Comparison of ENCODE assay signal across 20 cellular contexts in the genomic region with DNA sequence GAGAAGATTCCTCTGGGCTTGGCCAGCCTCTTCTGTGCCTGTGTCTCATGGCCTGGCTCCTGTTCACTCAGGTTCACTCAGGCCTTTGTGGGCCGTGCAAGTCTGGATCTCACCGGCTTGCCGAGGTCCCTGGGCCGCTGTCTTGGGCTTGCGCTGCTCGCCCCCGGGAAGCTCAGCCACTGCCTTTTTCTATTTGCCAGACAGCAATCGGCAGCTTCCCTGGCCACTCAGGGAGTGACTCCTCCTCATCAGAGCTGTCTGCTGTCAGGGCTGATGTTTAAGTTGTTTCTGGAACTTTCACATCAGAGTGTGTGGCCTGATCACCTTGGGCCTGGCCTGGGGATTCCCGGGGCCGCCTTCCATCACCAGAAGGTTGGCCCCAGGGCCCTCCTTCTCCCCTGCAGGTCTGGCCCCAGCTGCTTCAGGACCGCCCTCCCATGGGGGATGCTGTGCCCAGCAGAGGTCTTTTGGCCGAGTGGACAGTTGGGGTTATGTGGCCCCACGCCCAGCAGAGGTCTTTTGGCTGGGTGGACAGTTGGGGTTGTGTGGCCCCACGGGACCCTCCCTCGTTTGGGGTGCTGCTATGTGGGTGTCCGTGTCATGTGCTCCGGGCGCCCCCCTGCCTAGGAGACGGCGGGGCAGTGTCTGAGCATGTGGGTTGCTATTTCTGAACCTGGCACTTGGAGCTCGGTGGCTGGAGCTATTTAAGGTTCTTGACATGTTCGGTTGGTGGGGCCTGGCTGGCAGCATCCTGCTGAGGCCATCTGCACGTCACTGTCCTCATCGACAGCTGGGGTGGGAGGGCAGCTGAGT. TPM values are rescaled to one million over a fixed set of nuclear protein-coding genes. Genes with fewer than 3 reads are reported as not detected.
DNase-seq lines count a peak whose midpoint lies in the region; ATAC-seq and TF ChIP-seq lines count a peak whose summit lies in the region.
"Had no signal": no experiment of that assay in that cellular context is flagged by ENCODE, and none has a peak within 500 bp of the region (broad histone marks: within the 10 kb centered on the region; RNA-seq: fewer than 3 reads in every experiment).

No MANE protein-coding gene starts in this region.

- POLR2A ChIA-PET in MCF 10A (lab: Yijun Ruan, JAX) = interaction anchor here (0.6 to 1.6 kb wide), 2 partner anchors 121 to 478 kb away, joined by 3 to 5 read pairs; no protein-coding TSS in a partner anchor

- no peak overlapping the region for H2AK5ac ChIP-seq in trophoblast cell (ENCODE audit: low read length)

- H3K79me1 ChIP-seq in trophoblast cell (ENCODE audit: low read length) = peaks cover 10% of the 10 kb centered on the region

- intact Hi-C loops in breast epithelium (cut with DNase I; ENCODE audit: low total_unique reads) = loop anchor here (10.0 kb wide), 1 partner anchor 122 kb away; a partner anchor contains a TSS
- intact Hi-C loops in MCF 10A (cut with micrococcal nuclease) = no loop called here
- intact Hi-C loops in Right ventricle myocardium superior (cut with DNase I) = no loop called here

- CTCF ChIA-PET in MCF 10A (lab: Yijun Ruan, JAX) = interaction anchor here (1.0 to 18.5 kb wide), 3 partner anchors 117 to 186 kb away, joined by 3 to 302 read pairs (median 133); no protein-coding TSS in a partner anchor

- H3K18ac ChIP-seq in trophoblast cell (ENCODE audit: low read length) = no peak overlapping the region

- H4K91ac ChIP-seq in trophoblast cell (ENCODE audit: low read depth, low read length) = peak overlapping the region; percentile 10

- peak; percentile 67 for ATAC-seq in Right ventricle myocardium superior (ENCODE audit: poor library complexity)
- ATAC-seq in esophagus mucosa = no peak
- ATAC-seq: activated T-cell treated with anti-CD3 and anti-CD28 coated beads, Interleukin-2, amount 50 U/mL, for 4 hours; body of pancreas had no signal

- WGBS in trophoblast cell (ENCODE audit: extremely low coverage, insufficient coverage, insufficient read length) = no CpG with 5 or more reads among the region's 24 CpGs

- no peak overlapping the region for H3K23ac ChIP-seq in trophoblast cell (ENCODE audit: low read length)

- no peak overlapping the region for H3K4me3 Mint-ChIP-seq in MCF 10A (ENCODE audit: unreplicated experiment)
- H3K4me3 Mint-ChIP-seq: activated naive CD4-positive, alpha-beta T cell treated with anti-CD3 and anti-CD28 coated beads, Interleukin-2, amount 50 U/mL, for 24 hours; activated T-cell treated with anti-CD3 and anti-CD28 coated beads, Interleukin-2, amount 50 U/mL, for 4 hours; CD14-positive monocyte; mesothelial cell of epicardium had no signal

- peaks cover 9% of the 10 kb centered on the region for H3K4me1 Mint-ChIP-seq in MCF 10A (ENCODE audit: insufficient read depth, unreplicated experiment)
- H3K4me1 Mint-ChIP-seq: CD14-positive monocyte, mesothelial cell of epicardium had no signal

- H4K12ac ChIP-seq in trophoblast cell (ENCODE audit: low read depth, low read length) = peak overlapping the region; percentile 20

- no peak overlapping the region for H3K4ac ChIP-seq in trophoblast cell (ENCODE audit: low read depth, low read length)

- H2AFZ ChIP-seq in trophoblast cell (ENCODE audit: insufficient read depth, low read length, poor library complexity) = no peak overlapping the region

- no peak overlapping the region for H4K8ac ChIP-seq in trophoblast cell (ENCODE audit: low read depth, low read length)

- TF ChIP-seq POLR2A in breast epithelium (IDR thresholded peaks at IDR 0.05) = no peak

- H3K4me2 ChIP-seq in trophoblast cell (ENCODE audit: low read length) = no peak overlapping the region

- H2BK120ac ChIP-seq in trophoblast cell (ENCODE audit: insufficient read depth, low read length, poor library complexity) = no peak overlapping the region

- no peaks in the 10 kb centered on the region for H3K27me3 ChIP-seq in breast epithelium
- no peaks in the 10 kb centered on the region for H3K27me3 ChIP-seq in trophoblast cell (ENCODE audit: insufficient read depth, low read length)
- H3K27me3 ChIP-seq: body of pancreas had no signal

- H3K36me3 Mint-ChIP-seq in MCF 10A (ENCODE audit: insufficient read depth, unreplicated experiment) = peaks cover 35% of the 10 kb centered on the region

- DNase-seq in breast epithelium (ENCODE audit: low spot score in 2 of 2) (no peak), MCF 10A (ENCODE audit: unreplicated experiment) (no peak), Right ventricle myocardium superior (peak; percentile 80), trophoblast cell (no peak), occipital lobe (lab: John Stamatoyannopoulos, UW) (no peak), DMS79 (lab: John Stamatoyannopoulos, UW) (no peak)
- DNase-seq in central memory CD4-positive, alpha-beta T cell = no peak
- DNase-seq: activated CD4-positive, alpha-beta T cell treated with anti-CD3 and anti-CD28 coated beads, Interleukin-2, amount 50 U/mL, for 4 hours; activated T-cell treated with anti-CD3 and anti-CD28 coated beads, Interleukin-2, amount 50 U/mL, for 4 hours; body of pancreas; effector CD8-positive, alpha-beta T cell; Karpas-422; kidney glomerular epithelial cell; stimulated activated CD4-positive, alpha-beta T cell treated with anti-CD3 and anti-CD28 coated beads, Interleukin-4, amount 100 ng/mL, for 1 hour; SW 1271 had no signal

- no peak overlapping the region for H2BK12ac ChIP-seq in trophoblast cell (ENCODE audit: low read length)

- H3K4me1 ChIP-seq in breast epithelium = peaks cover 4 to 10% of the 10 kb centered on the region in 2 donors
- peaks cover 8 to 11% of the 10 kb centered on the region in 2 experiments for H3K4me1 ChIP-seq in trophoblast cell (ENCODE audit: control insufficient read depth in 1 of 2, insufficient read depth in 2 of 2, low read length in 2 of 2)

- peaks cover 4% of the 10 kb centered on the region for H3K79me2 ChIP-seq in trophoblast cell (ENCODE audit: control insufficient read depth, insufficient read depth, low read length, poor library complexity)

- H3K27ac Mint-ChIP-seq in MCF 10A (ENCODE audit: low read depth, unreplicated experiment) = no peak overlapping the region
- H3K27ac Mint-ChIP-seq: activated naive CD4-positive, alpha-beta T cell treated with anti-CD3 and anti-CD28 coated beads, Interleukin-2, amount 50 U/mL, for 24 hours; mesothelial cell of epicardium had no signal

- no peak overlapping the region for H2BK5ac ChIP-seq in trophoblast cell (ENCODE audit: low read depth, low read length, poor library complexity)

- no peak overlapping the region for H3K14ac ChIP-seq in trophoblast cell (ENCODE audit: low read length)

- no TSS peak for BruUV-seq in MCF 10A (replicated peaks; lab: Mats Ljungman, UMichigan)

- H3K9ac ChIP-seq in trophoblast cell (ENCODE audit: low read length) = no peak overlapping the region

- TF ChIP-seq CTCF in breast epithelium (IDR thresholded peaks at IDR 0.05) = no peak
- no peak for TF ChIP-seq CTCF in MCF 10A (IDR thresholded peaks at IDR 0.05; ENCODE audit: unreplicated experiment)

- H3K9me3 ChIP-seq in breast epithelium (no peaks in the 10 kb centered on the region), trophoblast cell (ENCODE audit: insufficient read depth, low read depth, low read length) (peaks cover 4% of the 10 kb centered on the region)
- H3K9me3 ChIP-seq: body of pancreas had no signal

- H3K4me3 ChIP-seq in breast epithelium (no peak overlapping the region), trophoblast cell (ENCODE audit: low read depth, low read length) (no peak overlapping the region)
- H3K4me3 ChIP-seq: body of pancreas had no signal

- H3K36me3 ChIP-seq in breast epithelium = no peaks in the 10 kb centered on the region
- peaks cover 35 to 41% of the 10 kb centered on the region in 2 experiments for H3K36me3 ChIP-seq in trophoblast cell (ENCODE audit: control insufficient read depth in 1 of 2, insufficient read depth in 2 of 2, low read length in 2 of 2)

- H3K27ac ChIP-seq in breast epithelium (peak overlapping the region; percentile 25 to 32), trophoblast cell (ENCODE audit: low read depth, low read length) (no peak overlapping the region)
- H3K27ac ChIP-seq: body of pancreas had no signal

- no peaks in the 10 kb centered on the region for H3K9me3 Mint-ChIP-seq in MCF 10A (ENCODE audit: unreplicated experiment)
- H3K9me3 Mint-ChIP-seq: activated naive CD4-positive, alpha-beta T cell treated with anti-CD3 and anti-CD28 coated beads, Interleukin-2, amount 50 U/mL, for 24 hours; activated T-cell treated with anti-CD3 and anti-CD28 coated beads, Interleukin-2, amount 50 U/mL, for 4 hours; CD14-positive monocyte; mesothelial cell of epicardium had no signal

- no peaks in the 10 kb centered on the region for H3K27me3 Mint-ChIP-seq in MCF 10A (ENCODE audit: insufficient read depth, unreplicated experiment)
- H3K27me3 Mint-ChIP-seq: activated naive CD4-positive, alpha-beta T cell treated with anti-CD3 and anti-CD28 coated beads, Interleukin-2, amount 50 U/mL, for 24 hours had no signal

RNA-seq across cellular contexts. Expression of a gene that starts 12.5 kb away (rescaled TPM):
- total RNA-seq in breast epithelium (10 to 100 TPM; 15.8 to 17.7 (median 17.0) TPM), MCF 10A (2022) (40.4 and 58.7 TPM in 2 replicates), Right ventricle myocardium superior (77.4 TPM), occipital lobe (6.1 TPM), esophagus mucosa (27.2 TPM)
- polyA plus RNA-seq in trophoblast cell (2013) = 19.1 and 21.1 TPM in 2 replicates

RNA-seq across cellular contexts. Expression of a gene that starts 31.6 kb away (rescaled TPM):
- 100 to 1,000 TPM in 1 of 3 donors, 10 to 100 TPM in 2; 19.7 to 242 (median 92.8) TPM for total RNA-seq in breast epithelium
- 24.8 and 29.3 TPM in 2 replicates for total RNA-seq in MCF 10A (2022)
- 23.8 TPM for total RNA-seq in Right ventricle myocardium superior
- 0.03 TPM in 2 replicates for polyA plus RNA-seq in trophoblast cell (2013)
- 9.2 TPM for total RNA-seq in occipital lobe
- 7.1 TPM for total RNA-seq in esophagus mucosa
- total RNA-seq: RPMI7951 had no signal
